15 cellular contexts compared by ENCODE assay signal in the genomic region with DNA sequence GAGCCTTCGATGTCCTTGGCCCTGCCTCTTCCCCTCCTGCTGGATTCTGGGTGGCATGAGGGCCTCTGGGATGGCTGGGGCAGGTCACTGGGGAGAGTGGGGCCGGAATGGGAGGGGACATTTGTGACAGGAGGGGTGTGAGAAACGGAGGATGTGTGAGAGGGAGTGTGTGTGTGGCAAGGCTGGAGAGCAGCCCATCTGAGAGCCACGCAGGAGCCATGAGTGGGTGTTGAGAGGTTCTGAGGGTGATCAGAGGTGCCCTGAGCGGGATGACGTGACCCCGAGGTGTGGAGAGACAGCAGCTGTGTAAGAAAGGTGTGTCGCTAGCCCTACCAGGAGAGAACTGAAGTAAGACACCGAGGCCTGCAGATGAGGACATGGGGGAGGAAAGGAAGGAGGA.
DNase-seq lines count a peak whose midpoint lies in the region; ATAC-seq and TF ChIP-seq lines count a peak whose summit lies in the region.
"Had no signal": no experiment of that assay in that cellular context is flagged by ENCODE, and none has a peak within 500 bp of the region (broad histone marks: within the 10 kb centered on the region; RNA-seq: fewer than 3 reads in every experiment).

No MANE protein-coding gene starts in this region.

- H3K27ac Mint-ChIP-seq in stimulated activated effector memory CD8-positive, alpha-beta T cell treated with anti-CD3 and anti-CD28 coated beads, Interleukin-12 subunit alpha, Interleukin-12 subunit beta, amount 100 ng/mL, for 72 hours, result peak overlapping the region; percentile 14
- H3K27ac Mint-ChIP-seq: B cell; CD4-positive, alpha-beta T cell had no signal

- peak; percentile 32 to 70 for ATAC-seq in right cardiac atrium
- ATAC-seq in stimulated activated effector memory CD8-positive, alpha-beta T cell treated with anti-CD3 and anti-CD28 coated beads, Interleukin-12 subunit alpha, Interleukin-12 subunit beta, amount 100 ng/mL, for 72 hours, result no peak
- no peak for ATAC-seq in GM18519 (IDR thresholded peaks at IDR 0.05; ENCODE audit: low FRiP score, unreplicated experiment)
- ATAC-seq: GM12878 had no signal

- no peak overlapping the region for H3K4me3 Mint-ChIP-seq in stimulated activated effector memory CD8-positive, alpha-beta T cell treated with anti-CD3 and anti-CD28 coated beads, Interleukin-12 subunit alpha, Interleukin-12 subunit beta, amount 100 ng/mL, for 72 hours
- H3K4me3 Mint-ChIP-seq: B cell; CD4-positive, alpha-beta T cell had no signal

- intact Hi-C loops in right cardiac atrium (cut with DNase I), result no loop called here
- intact Hi-C loops in dorsolateral prefrontal cortex (cut with DNase I), result no loop called here

- H3K27ac ChIP-seq in right cardiac atrium (ENCODE audit: low read length) (no peak overlapping the region), right atrium auricular region (no peak overlapping the region), dorsolateral prefrontal cortex (peak overlapping the region in 44 of 59 donors; percentile 2 to 75 (median 54))
- H3K27ac ChIP-seq: GM23248 had no signal

- H3K4me1 ChIP-seq in right cardiac atrium (ENCODE audit: control insufficient read depth, insufficient read depth, low read length) (no peaks in the 10 kb centered on the region), right atrium auricular region (no peaks in the 10 kb centered on the region)

- H3K27me3 ChIP-seq in right cardiac atrium (ENCODE audit: control insufficient read depth, insufficient read depth) (no peaks in the 10 kb centered on the region), right atrium auricular region (no peaks in the 10 kb centered on the region), dorsolateral prefrontal cortex (no peaks in the 10 kb centered on the region)

- H3K4me1 Mint-ChIP-seq in stimulated activated effector memory CD8-positive, alpha-beta T cell treated with anti-CD3 and anti-CD28 coated beads, Interleukin-12 subunit alpha, Interleukin-12 subunit beta, amount 100 ng/mL, for 72 hours, result no peaks in the 10 kb centered on the region
- H3K4me1 Mint-ChIP-seq: B cell had no signal

- no peaks in the 10 kb centered on the region for H3K36me3 ChIP-seq in right atrium auricular region

- H3K9me3 ChIP-seq in right cardiac atrium (ENCODE audit: control insufficient read depth, low read length) (no peaks in the 10 kb centered on the region), right atrium auricular region (no peaks in the 10 kb centered on the region)

- DNase-seq in right cardiac atrium, result peak in 1 of 3 donors; percentile 53
- DNase-seq in right atrium auricular region (ENCODE audit: low spot score), result no peak
- no peak for DNase-seq in dorsolateral prefrontal cortex
- DNase-seq in stimulated activated effector memory CD8-positive, alpha-beta T cell treated with anti-CD3 and anti-CD28 coated beads, Interleukin-12 subunit alpha, Interleukin-12 subunit beta, amount 100 ng/mL, for 72 hours (ENCODE audit: low spot score in 2 of 2), result no peak
- DNase-seq in EL, result no peak
- no peak for DNase-seq in stimulated activated CD4-positive, alpha-beta T cell treated with anti-CD3 and anti-CD28 coated beads, Interleukin-4, amount 100 ng/mL, for 24 hours
- DNase-seq: C1 segment of cervical spinal cord; Calu3; CD4-positive, alpha-beta T cell; DMS 273 treated with DMSO at 0.1 percent for 48 hours; GM23248; H7 had no signal

- WGBS in right cardiac atrium, result 55% methylated on average over 9 of the region's 9 CpGs

- H3K4me3 ChIP-seq in right cardiac atrium (ENCODE audit: low read length) (no peak overlapping the region), right atrium auricular region (no peak overlapping the region), dorsolateral prefrontal cortex (no peak overlapping the region)
- H3K4me3 ChIP-seq: GM12878, GM23248 had no signal

- H3K9me3 Mint-ChIP-seq in stimulated activated effector memory CD8-positive, alpha-beta T cell treated with anti-CD3 and anti-CD28 coated beads, Interleukin-12 subunit alpha, Interleukin-12 subunit beta, amount 100 ng/mL, for 72 hours, result no peaks in the 10 kb centered on the region
- H3K9me3 Mint-ChIP-seq: CD4-positive, alpha-beta T cell had no signal

- H3K36me3 Mint-ChIP-seq in stimulated activated effector memory CD8-positive, alpha-beta T cell treated with anti-CD3 and anti-CD28 coated beads, Interleukin-12 subunit alpha, Interleukin-12 subunit beta, amount 100 ng/mL, for 72 hours, result no peaks in the 10 kb centered on the region

- no peak for TF ChIP-seq CTCF in right atrium auricular region (IDR thresholded peaks at IDR 0.05)
- TF ChIP-seq CTCF in dorsolateral prefrontal cortex (IDR thresholded peaks at IDR 0.05 in 54 of 56, conservative IDR thresholded peaks at IDR 0.05 in 2 of 56; ENCODE audit: low read depth in 1 of 56, partially characterized antibody in 56 of 56), result no peak

Comparison
In these comparisons a context has a peak if more than half of its experiments do, and no peak if none do; other contexts are left out.
1. ATAC-seq: peak in right cardiac atrium (2 of 2); none in stimulated activated effector memory CD8-positive, alpha-beta T cell treated with anti-CD3 and anti-CD28 coated beads, Interleukin-12 subunit alpha, Interleukin-12 subunit beta, amount 100 ng/mL, for 72 hours (single experiment) and GM18519 (single experiment).
2. H3K27ac ChIP-seq: peak in dorsolateral prefrontal cortex (44 of 59); none in right cardiac atrium (single experiment) and right atrium auricular region (0 of 2).